Comparison of ENCODE assay signal across 9 cellular contexts in the genomic region with DNA sequence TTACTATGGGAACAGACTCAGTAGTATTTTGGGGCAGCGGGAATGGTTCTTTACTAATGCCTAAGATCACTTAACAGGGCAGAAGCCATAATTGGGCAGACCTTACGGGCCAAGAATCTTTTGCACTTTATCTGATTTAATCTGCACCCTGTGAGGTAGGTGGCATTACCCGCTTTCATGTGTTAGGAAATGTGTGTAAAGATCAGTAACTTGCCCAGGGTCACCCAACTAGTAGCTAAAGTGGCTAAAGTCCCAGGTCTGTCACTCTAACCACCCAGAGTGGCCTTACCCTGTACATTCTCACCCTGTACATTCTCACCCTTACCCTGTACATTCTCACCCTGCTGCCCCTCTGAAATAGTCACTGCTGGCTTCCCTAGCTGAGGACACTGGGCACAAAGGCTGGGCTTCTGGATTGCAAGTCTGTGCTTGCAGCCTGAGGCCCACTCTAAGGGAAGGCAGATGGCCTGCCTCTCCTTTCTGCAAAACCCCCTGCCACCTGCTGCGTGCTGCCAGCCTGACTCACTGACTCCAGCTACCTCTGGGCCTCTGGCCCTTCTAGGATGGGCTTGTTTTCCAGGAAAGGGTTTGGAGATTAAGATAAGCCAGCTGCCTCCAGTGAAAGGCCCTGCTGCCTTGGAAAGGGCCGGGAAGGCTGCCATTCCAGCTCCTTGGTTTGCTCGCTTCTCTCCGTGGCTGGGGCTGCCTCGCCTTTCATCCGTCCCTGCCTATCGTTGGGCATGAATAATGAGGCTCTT. TPM values are rescaled to one million over a fixed set of nuclear protein-coding genes. Genes with fewer than 3 reads are reported as not detected.
A peak's percentile ranks its signal among the peaks of the same experiment; 100 is the strongest.
DNase-seq lines count a peak whose midpoint lies in the region; ATAC-seq, FAIRE-seq and TF ChIP-seq lines count a peak whose summit lies in the region.
"Had no signal": no experiment of that assay in that cellular context is flagged by ENCODE, and none has a peak within 500 bp of the region (broad histone marks: within the 10 kb centered on the region; RNA-seq: fewer than 3 reads in every experiment).

No MANE protein-coding gene starts in this region.

- H3K14ac ChIP-seq in H1 (ENCODE audit: insufficient read length), result no peak overlapping the region

- H3K4me1 ChIP-seq in H1 (replicated peaks in 1 of 4; ENCODE audit: control insufficient read depth in 3 of 4, insufficient read depth in 4 of 4, low read length in 3 of 4), result peaks cover 0 to 13% (median 5%) of the 10 kb centered on the region in 4 experiments; a peak in 6 of 7 replicates

- ATAC-seq in HG02885 (IDR thresholded peaks at IDR 0.05; ENCODE audit: poor library complexity, unreplicated experiment) (no peak), HG02763 (IDR thresholded peaks at IDR 0.05; ENCODE audit: unreplicated experiment) (no peak)
- ATAC-seq: HCT116 had no signal

- H4K8ac ChIP-seq in H1 (ENCODE audit: extremely low read depth, insufficient read depth, low read length), result no peak overlapping the region

- no peak for TF ChIP-seq POLR2A in H1 (IDR thresholded peaks at IDR 0.05; ENCODE audit: control extremely low read depth in 1 of 2, low read depth in 2 of 2, low read length in 2 of 2)

- WGBS in H1 (ENCODE audit: extremely low coverage in 1 of 2, insufficient coverage in 1 of 2, insufficient read length in 1 of 2, insufficient replicate concordance in 2 of 2, low coverage in 1 of 2, low lambda C conversion rate in 2 of 2, missing lambda C conversion rate in 1 of 2), 2 experiments, result 79% methylated on average over 10 of the region's 10 CpGs; no CpG with 5 or more reads in 1 of the 2 experiments

- POLR2A ChIA-PET in H1 (lab: Charles Lee; ENCODE audit: partially characterized antibody), result interaction anchor here (0.8 to 1.3 kb wide), 3 partner anchors 14 to 150 kb away, joined by 3 read pairs; no protein-coding TSS in a partner anchor

- H2AK5ac ChIP-seq in H1 (ENCODE audit: low read depth, low read length), result no peak overlapping the region

- no peaks in the 10 kb centered on the region for H3K9me3 ChIP-seq in H1 (ENCODE audit: insufficient read depth in 2 of 2, low read depth in 1 of 2, low read length in 1 of 2)

- no peak for FAIRE-seq in H1 (lab: Jason Lieb, UNC)

- no peak overlapping the region for H2BK12ac ChIP-seq in H1 (ENCODE audit: low read depth, low read length)

- H4K20me1 ChIP-seq in H1 (replicated peaks in 1 of 2; ENCODE audit: control insufficient read depth in 1 of 2, insufficient read depth in 2 of 2, low read length in 2 of 2), result no peaks in the 10 kb centered on the region

- H2BK20ac ChIP-seq in H1 (ENCODE audit: low read length), result 0 out of 2 replicates have a peak overlapping the region, but pooled peaks have one; percentile 38

- no peak for TF ChIP-seq CTCF in H1 (IDR thresholded peaks at IDR 0.05; ENCODE audit: control extremely low read depth in 1 of 3, insufficient read depth in 1 of 3, low read depth in 1 of 3, low read length in 3 of 3)

- no peak for TF ChIP-seq RAD21 in H1 (IDR thresholded peaks at IDR 0.05 in 1 of 2, conservative IDR thresholded peaks at IDR 0.05 in 1 of 2; ENCODE audit: low read depth in 2 of 2, low read length in 2 of 2)

- no peak overlapping the region for H3K56ac ChIP-seq in H1 (replicated peaks; ENCODE audit: insufficient read length, low read depth, low read length)

- H2BK5ac ChIP-seq in H1 (ENCODE audit: low read depth, low read length), result 0 out of 2 replicates have a peak overlapping the region, but pooled peaks have one; percentile 47

- no peaks in the 10 kb centered on the region for H3K23me2 ChIP-seq in H1 (ENCODE audit: low read depth, low read length)

- peak; percentile 97 for DNase-seq in DMS 273 treated with DMSO at 0.1 percent for 48 hours (lab: John Stamatoyannopoulos, UW)
- peak; percentile 95 for DNase-seq in NCI-H446 treated with DMSO at 0.1 percent for 48 hours (lab: John Stamatoyannopoulos, UW)
- no peak for DNase-seq in H1 (ENCODE audit: low read depth in 1 of 2, low spot score in 2 of 2)
- DNase-seq in myocyte (ENCODE audit: low read depth), result peak; percentile 94
- DNase-seq in germinal center (ENCODE audit: low spot score), result no peak
- no peak for DNase-seq in activated T-cell treated with anti-CD3 and anti-CD28 coated beads, Interleukin-2, amount 50 U/mL, for 1 hour

- H3K79me2 ChIP-seq in H1 (ENCODE audit: control insufficient read depth in 1 of 2, insufficient read depth in 2 of 2, low read length in 2 of 2), result no peaks in the 10 kb centered on the region

- H3K9ac ChIP-seq in H1 (replicated peaks in 1 of 4; ENCODE audit: extremely low read depth in 1 of 4, low read depth in 3 of 4, low read length in 3 of 4), result no peak overlapping the region

- CTCF ChIA-PET in H1 (lab: Charles Lee; ENCODE audit: partially characterized antibody), result interaction anchor here (0.5 to 4.0 kb wide), 26 partner anchors 9 to 513 kb away, joined by 3 to 18 read pairs (median 4); no protein-coding TSS in a partner anchor

- H3K27me3 ChIP-seq in H1 (replicated peaks in 1 of 4; ENCODE audit: control insufficient read depth in 3 of 4, extremely low read depth in 1 of 4, insufficient read depth in 3 of 4, low read length in 3 of 4), result no peaks in the 10 kb centered on the region

- no peak overlapping the region for H3K23ac ChIP-seq in H1 (ENCODE audit: insufficient read length)

- peaks cover 5 to 20% (median 12%) of the 10 kb centered on the region in 4 experiments; a peak in 6 of 8 replicates for H3K36me3 ChIP-seq in H1 (ENCODE audit: control insufficient read depth in 2 of 4, insufficient read depth in 4 of 4, low read length in 3 of 4)

- no peak for TF ChIP-seq EP300 in H1 (IDR thresholded peaks at IDR 0.05; ENCODE audit: borderline replicate concordance in 1 of 2, low read depth in 2 of 2, low read length in 2 of 2)

- H4K5ac ChIP-seq in H1 (ENCODE audit: insufficient read length, low read depth, low read length), result no peak overlapping the region

- no peak overlapping the region for H3K4me3 ChIP-seq in H1 (ENCODE audit: extremely low read depth in 1 of 4, insufficient read depth in 2 of 4, low read depth in 3 of 4, low read length in 4 of 4)

- no peak overlapping the region for H3K4ac ChIP-seq in H1 (replicated peaks; ENCODE audit: insufficient read length, low read depth, low read length)

- H4K91ac ChIP-seq in H1 (replicated peaks; ENCODE audit: insufficient read length, low read length), result no peak overlapping the region

- no peak overlapping the region for H2BK120ac ChIP-seq in H1 (replicated peaks; ENCODE audit: low read depth, low read length)

- no peak overlapping the region for H2AFZ ChIP-seq in H1 (ENCODE audit: low read length)

- H3K18ac ChIP-seq in H1 (ENCODE audit: extremely low read depth, low read length), result no peak overlapping the region

- H3K27ac ChIP-seq in H1 (ENCODE audit: low read depth, low read length), result no peak overlapping the region

- H3K79me1 ChIP-seq in H1 (ENCODE audit: low read depth, low read length), result no peaks in the 10 kb centered on the region

- no peak overlapping the region for H3K4me2 ChIP-seq in H1 (ENCODE audit: insufficient read depth in 1 of 2, low read depth in 2 of 2, low read length in 2 of 2)

- H2BK15ac ChIP-seq in H1 (ENCODE audit: low read length), result no peak overlapping the region

TF ChIP-seq in H1, 55 proteins besides CTCF, POLR2A, EP300 and RAD21 (continues in another document):
- no peak for TF ChIP-seq BRCA1 (IDR thresholded peaks at IDR 0.05; ENCODE audit: low read depth, low read length)
- no peak for TF ChIP-seq CEBPB (IDR thresholded peaks at IDR 0.05; ENCODE audit: low read depth, low read length)
- no peak for TF ChIP-seq EGR1 (IDR thresholded peaks at IDR 0.05; ENCODE audit: borderline replicate concordance, low read depth, low read length)
- no peak for TF ChIP-seq CBX5 (IDR thresholded peaks at IDR 0.05; ENCODE audit: low read depth, low read length)

RNA-seq across cellular contexts. Expression of a gene that starts 37.5 kb away (rescaled TPM):
- total RNA-seq in H1 (2021; fragmentation: NEBNext Ultra II Directional; extraction: Animal tissue kit (Norgen Biotek cat#: 25700)), result 0.65 and 0.94 TPM in 2 replicates
- polyA plus RNA-seq in H1 (2011; rRNA removed), result 0.25 and 0.41 TPM in 2 replicates
- polyA plus RNA-seq in H1 (2011; cell fraction: cytosol; rRNA removed), result 0.71 TPM
- 0.29 TPM for polyA plus RNA-seq in H1 (2011; cell fraction: nucleus; rRNA removed)
- polyA plus RNA-seq in H1 (2012, experiment 1 of 2), result 0.67 to 0.99 TPM (median 0.90 TPM) in 4 replicates
- 0.10 TPM for polyA plus RNA-seq in H1 (2012, experiment 2 of 2)
- 0.47 TPM for polyA plus RNA-seq in H1 (2013, experiment 1 of 2)
- polyA plus RNA-seq in H1 (2013, experiment 2 of 2), result 0.53 TPM
- 0.09 TPM in 1 of 2 replicates, not detected in the other for polyA minus RNA-seq in H1 (2011; rRNA and poly(A)+ RNA removed)
- not detected for polyA minus RNA-seq in H1 (2011; cell fraction: cytosol; rRNA and poly(A)+ RNA removed)
- polyA minus RNA-seq in H1 (2011; cell fraction: nucleus; rRNA and poly(A)+ RNA removed), result not detected
- 1.5 and 3.9 TPM in 2 replicates for total RNA-seq in myocyte
- polyA plus RNA-seq in myocyte (2012), result 0.57 TPM

Comparison
In these comparisons a context has a peak if more than half of its experiments do, and no peak if none do; other contexts are left out.
1. DNase-seq: peak in DMS 273 treated with DMSO at 0.1 percent for 48 hours (single experiment), NCI-H446 treated with DMSO at 0.1 percent for 48 hours (single experiment) and myocyte (single experiment); none in H1 (0 of 2), germinal center (single experiment) and activated T-cell treated with anti-CD3 and anti-CD28 coated beads, Interleukin-2, amount 50 U/mL, for 1 hour (single experiment).